ENCODE assay signal across 12 cellular contexts in genomic region chr9:123687246-123687721, GRCh38.
DNase-seq lines count a peak whose midpoint lies in the region; ATAC-seq and TF ChIP-seq lines count a peak whose summit lies in the region.
"Had no signal": no experiment of that assay in that cellular context is flagged by ENCODE, and none has a peak within 500 bp of the region (broad histone marks: within the 10 kb centered on the region; RNA-seq: fewer than 3 reads in every experiment).

No MANE protein-coding gene starts in this region.

- H3K9ac ChIP-seq in MM.1S (ENCODE audit: low read length): peak overlapping the region; percentile 33; the same call in 1 of the 2 replicates

- TF ChIP-seq CTCF in MM.1S (IDR thresholded peaks at IDR 0.05; ENCODE audit: low read length) (no peak), VCaP (conservative IDR thresholded peaks at IDR 0.05) (no peak), nephron (IDR thresholded peaks at IDR 0.05; ENCODE audit: unreplicated experiment in 3 of 3) (no peak), foreskin keratinocyte (conservative IDR thresholded peaks at IDR 0.05) (no peak)

- H3K9me3 ChIP-seq in MM.1S (replicated peaks; ENCODE audit: insufficient read depth, low read length): no peaks in the 10 kb centered on the region

- no peaks in the 10 kb centered on the region for H4K20me1 ChIP-seq in MM.1S (ENCODE audit: insufficient read depth, low read length)

- H3K27me3 ChIP-seq in MM.1S (replicated peaks; ENCODE audit: insufficient read depth, low read length): no peaks in the 10 kb centered on the region
- no peaks in the 10 kb centered on the region for H3K27me3 ChIP-seq in foreskin keratinocyte

- H2AFZ ChIP-seq in MM.1S (ENCODE audit: low read length): 0 out of 2 replicates have a peak overlapping the region, but pooled peaks have one; percentile 29

- H3F3A ChIP-seq in MM.1S (ENCODE audit: insufficient read depth, low read length): peaks cover 19% of the 10 kb centered on the region

- peak overlapping the region in 2 of 3 experiments; percentile 21 to 24 for H3K4me3 Mint-ChIP-seq in nephron
- H3K4me3 Mint-ChIP-seq: dendritic cell treated with granulocyte-macrophage colony-stimulating factor and Interleukin-4, amounts not matched to agents 40 ng/mL and 50 ng/mL, for 4 days had no signal

- peaks cover 33% of the 10 kb centered on the region for H3K4me1 Mint-ChIP-seq in nephron

- H3K4me1 ChIP-seq in MM.1S (ENCODE audit: low read length): peaks cover 43% of the 10 kb centered on the region
- no peaks in the 10 kb centered on the region for H3K4me1 ChIP-seq in foreskin keratinocyte

- H3K4me3 ChIP-seq in MM.1S (ENCODE audit: low read length): peak overlapping the region; percentile 30; the same call in 1 of the 2 replicates

- DNase-seq in Daoy (ENCODE audit: low read depth) (peak; percentile 35), MM.1S (peak; percentile 85), foreskin keratinocyte (no peak)
- no peak for DNase-seq in activated effector memory CD4-positive, alpha-beta T cell treated with Interleukin-2 at 50 U/mL for 16 hours
- DNase-seq: activated CD4-positive, alpha-beta T cell treated with anti-CD3 and anti-CD28 coated beads for 48 hours; activated naive CD4-positive, alpha-beta T cell; right cardiac atrium had no signal

- peak overlapping the region; percentile 70 to 87 (median 77) for H3K27ac Mint-ChIP-seq in nephron
- H3K27ac Mint-ChIP-seq: dendritic cell treated with granulocyte-macrophage colony-stimulating factor and Interleukin-4, amounts not matched to agents 40 ng/mL and 50 ng/mL, for 4 days had no signal

- H3K79me2 ChIP-seq in MM.1S (ENCODE audit: low read length): peaks cover 4% of the 10 kb centered on the region; the same call in 1 of the 2 replicates

- H3K27me3 Mint-ChIP-seq in nephron (ENCODE audit: low read depth): peaks cover 17% of the 10 kb centered on the region
- H3K27me3 Mint-ChIP-seq: dendritic cell treated with granulocyte-macrophage colony-stimulating factor and Interleukin-4, amounts not matched to agents 40 ng/mL and 50 ng/mL, for 4 days had no signal

- ATAC-seq in HG02798 (IDR thresholded peaks at IDR 0.05; ENCODE audit: poor library complexity, unreplicated experiment) (no peak), foreskin keratinocyte (no peak)

- no peaks in the 10 kb centered on the region for H3K36me3 ChIP-seq in MM.1S (replicated peaks; ENCODE audit: insufficient read depth, low read length)

- peak overlapping the region; percentile 78 for H3K4me2 ChIP-seq in MM.1S (ENCODE audit: low read depth, low read length)

- peaks cover 16% of the 10 kb centered on the region for H3K36me3 Mint-ChIP-seq in nephron (ENCODE audit: low read depth)

- peaks cover 7% of the 10 kb centered on the region for H3K9me3 Mint-ChIP-seq in nephron
- H3K9me3 Mint-ChIP-seq: dendritic cell treated with granulocyte-macrophage colony-stimulating factor and Interleukin-4, amounts not matched to agents 40 ng/mL and 50 ng/mL, for 4 days had no signal

- H3K27ac ChIP-seq in MM.1S (ENCODE audit: low read length) (peak overlapping the region; percentile 82), VCaP (peak overlapping the region; percentile 59), foreskin keratinocyte (no peak overlapping the region)
- H3K27ac ChIP-seq: HL-60 had no signal

- no peaks in the 10 kb centered on the region for H3K9me2 ChIP-seq in MM.1S (replicated peaks; ENCODE audit: insufficient read depth, low read length)

Comparison
In these comparisons a context has a peak if more than half of its experiments do, and no peak if none do; other contexts are left out.
1. DNase-seq: peak in Daoy (single experiment) and MM.1S (single experiment); none in activated effector memory CD4-positive, alpha-beta T cell treated with Interleukin-2 at 50 U/mL for 16 hours (single experiment) and foreskin keratinocyte (0 of 2).